Comparison of ENCODE assay signal across 9 cellular contexts in the genomic region with DNA sequence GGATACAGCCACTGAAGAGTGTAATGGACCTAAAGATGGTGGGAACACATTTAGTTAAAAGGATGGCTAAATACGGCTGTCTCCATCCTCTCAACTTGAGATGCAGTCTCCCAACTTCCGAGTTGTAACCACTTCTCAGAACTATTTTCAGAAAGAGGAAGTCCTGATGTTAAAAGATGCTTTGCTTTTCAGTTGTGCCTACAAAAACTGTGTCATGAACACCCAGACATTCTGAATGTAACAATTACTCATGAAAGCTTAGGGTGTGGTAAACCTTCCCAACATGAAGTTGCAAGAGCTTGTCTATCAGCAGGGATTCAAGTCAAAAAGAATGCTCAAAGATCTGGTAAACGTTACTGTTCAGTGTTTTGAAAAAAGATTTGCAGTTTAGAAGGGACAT.
DNase-seq lines count a peak whose midpoint lies in the region; ATAC-seq and TF ChIP-seq lines count a peak whose summit lies in the region.
"Had no signal": no experiment of that assay in that cellular context is flagged by ENCODE, and none has a peak within 500 bp of the region (broad histone marks: within the 10 kb centered on the region; RNA-seq: fewer than 3 reads in every experiment).

No MANE protein-coding gene starts in this region.

- no peak for TF ChIP-seq CTCF in smooth muscle cell (IDR thresholded peaks at IDR 0.05; ENCODE audit: borderline replicate concordance, insufficient read depth, poor library complexity, severe bottlenecking)

- peak overlapping the region in 5 of 7 donors; percentile 8 to 52 (median 49) for H3K4me3 Mint-ChIP-seq in CD8-positive, alpha-beta memory T cell
- H3K4me3 Mint-ChIP-seq in activated naive CD8-positive, alpha-beta T cell treated with anti-CD3 and anti-CD28 coated beads for 36 hours: peak overlapping the region; percentile 27

- H3K79me2 ChIP-seq in smooth muscle cell (ENCODE audit: low read depth): no peaks in the 10 kb centered on the region

- peak; percentile 90 for ATAC-seq in GM19455 (IDR thresholded peaks at IDR 0.05; ENCODE audit: unreplicated experiment)
- peak; percentile 89 for ATAC-seq in HG03432 (IDR thresholded peaks at IDR 0.05; ENCODE audit: unreplicated experiment)

- no peaks in the 10 kb centered on the region for H3F3A ChIP-seq in smooth muscle cell (ENCODE audit: low read depth)

- H3K9me3 ChIP-seq in CD8-positive, alpha-beta memory T cell (ENCODE audit: low read length): no peaks in the 10 kb centered on the region
- no peaks in the 10 kb centered on the region for H3K9me3 ChIP-seq in smooth muscle cell (replicated peaks; ENCODE audit: low read depth)

- no peak overlapping the region for H3K27ac ChIP-seq in CD8-positive, alpha-beta memory T cell (ENCODE audit: low read depth, low read length)
- no peak overlapping the region for H3K27ac ChIP-seq in smooth muscle cell (ENCODE audit: low read depth)
- H3K27ac ChIP-seq: VCaP had no signal

- H3K4me2 ChIP-seq in smooth muscle cell: no peak overlapping the region

- H3K36me3 Mint-ChIP-seq in CD8-positive, alpha-beta memory T cell: peaks cover 11 to 78% (median 32%) of the 10 kb centered on the region in 3 donors
- peaks cover 60% of the 10 kb centered on the region for H3K36me3 Mint-ChIP-seq in activated naive CD8-positive, alpha-beta T cell treated with anti-CD3 and anti-CD28 coated beads for 36 hours

- no peak overlapping the region for H3K9ac ChIP-seq in smooth muscle cell (ENCODE audit: low read depth)

- no peak overlapping the region for H3K4me3 ChIP-seq in CD8-positive, alpha-beta memory T cell (ENCODE audit: low read length)
- no peak overlapping the region for H3K4me3 ChIP-seq in smooth muscle cell

- H3K27me3 Mint-ChIP-seq in CD8-positive, alpha-beta memory T cell: no peaks in the 10 kb centered on the region
- no peaks in the 10 kb centered on the region for H3K27me3 Mint-ChIP-seq in activated naive CD8-positive, alpha-beta T cell treated with anti-CD3 and anti-CD28 coated beads for 36 hours

- H2AFZ ChIP-seq in smooth muscle cell (ENCODE audit: low read depth): no peak overlapping the region

- DNase-seq in CD8-positive, alpha-beta memory T cell: peak in 1 of 5 donors; percentile 16
- no peak for DNase-seq in activated naive CD8-positive, alpha-beta T cell treated with anti-CD3 and anti-CD28 coated beads for 36 hours
- DNase-seq in GM19240 (ENCODE audit: insufficient read length, low spot score): no peak
- DNase-seq in smooth muscle cell (lab: John Stamatoyannopoulos, UW; ENCODE audit: unreplicated experiment): no peak
- DNase-seq in NCI-H526 (lab: John Stamatoyannopoulos, UW): no peak
- DNase-seq in SW 1271 (lab: John Stamatoyannopoulos, UW): no peak

- no peaks in the 10 kb centered on the region for H4K20me1 ChIP-seq in smooth muscle cell (ENCODE audit: low read depth)

- peaks cover 12% of the 10 kb centered on the region for H3K4me1 ChIP-seq in CD8-positive, alpha-beta memory T cell (ENCODE audit: insufficient read depth, low read length)
- H3K4me1 ChIP-seq in smooth muscle cell (ENCODE audit: low read depth): no peaks in the 10 kb centered on the region

- POLR2A ChIA-PET in CD8-positive, alpha-beta memory T cell (lab: Charles Lee): no interaction called here

- H3K36me3 ChIP-seq in CD8-positive, alpha-beta memory T cell (ENCODE audit: insufficient read depth, low read length): peaks cover 12% of the 10 kb centered on the region
- H3K36me3 ChIP-seq in smooth muscle cell (ENCODE audit: low read depth): no peaks in the 10 kb centered on the region

- peak overlapping the region; percentile 72 to 89 (median 86) for H3K27ac Mint-ChIP-seq in CD8-positive, alpha-beta memory T cell
- H3K27ac Mint-ChIP-seq in activated naive CD8-positive, alpha-beta T cell treated with anti-CD3 and anti-CD28 coated beads for 36 hours: peak overlapping the region; percentile 86

- CTCF ChIA-PET in CD8-positive, alpha-beta memory T cell (lab: Charles Lee): interaction anchor here (1.8 kb wide), 1 partner anchor 108 kb away, joined by 6 read pairs; no protein-coding TSS in a partner anchor

- no peaks in the 10 kb centered on the region for H3K9me3 Mint-ChIP-seq in CD8-positive, alpha-beta memory T cell
- peaks cover 1% of the 10 kb centered on the region for H3K9me3 Mint-ChIP-seq in activated naive CD8-positive, alpha-beta T cell treated with anti-CD3 and anti-CD28 coated beads for 36 hours

- peaks cover 39 to 70% (median 68%) of the 10 kb centered on the region in 3 donors for H3K4me1 Mint-ChIP-seq in CD8-positive, alpha-beta memory T cell
- H3K4me1 Mint-ChIP-seq in activated naive CD8-positive, alpha-beta T cell treated with anti-CD3 and anti-CD28 coated beads for 36 hours: peaks cover 61% of the 10 kb centered on the region

- WGBS in smooth muscle cell (ENCODE audit: low lambda C conversion rate): 87% methylated on average over 3 of the region's 3 CpGs

- no peaks in the 10 kb centered on the region for H3K27me3 ChIP-seq in CD8-positive, alpha-beta memory T cell (ENCODE audit: insufficient read depth, low read length, poor library complexity, severe bottlenecking)
- H3K27me3 ChIP-seq in smooth muscle cell (ENCODE audit: low read depth): no peaks in the 10 kb centered on the region
